ENCODE assay signal across 1 cellular context in genomic region chr19:2079865-2080301, GRCh38.
TF ChIP-seq lines count a peak whose summit lies in the region.

No MANE protein-coding gene starts in this region.

TF ChIP-seq in GM12878, 131 proteins besides CTCF, POLR2A, EP300 and RAD21:
- TF ChIP-seq MEF2B (IDR thresholded peaks at IDR 0.05; ENCODE audit: partially characterized antibody, poor library complexity, severe bottlenecking) (peak; percentile 69), BACH1 (IDR thresholded peaks at IDR 0.05; ENCODE audit: borderline replicate concordance) (peak; percentile 39; the same call in 1 of the 2 replicates), USF2 (IDR thresholded peaks at IDR 0.05; ENCODE audit: borderline replicate concordance, low read depth, low read length) (no peak), CHD2 (IDR thresholded peaks at IDR 0.05; ENCODE audit: borderline replicate concordance, low read depth, low read length) (peak; percentile 14; the same call in 1 of the 2 replicates), POLR2AphosphoS5 (IDR thresholded peaks at IDR 0.05; ENCODE audit: low read length) (peak; percentile 19; the same call in 1 of the 2 replicates)
TF ChIP-seq in GM12878: peak in this region for 4.
